Comparison of ENCODE assay signal across 8 cellular contexts in genomic region chr6:34392497-34393190, GRCh38. TPM values are rescaled to one million over a fixed set of nuclear protein-coding genes. Genes with fewer than 3 reads are reported as not detected.
A peak's percentile ranks its signal among the peaks of the same experiment; 100 is the strongest.
DNase-seq lines count a peak whose midpoint lies in the region; TF ChIP-seq lines count a peak whose summit lies in the region.

Gene NUDT3, minus strand, starts transcription at chr6:34392669. Its CDS starts 307 bp downstream, at chr6:34392362.

- H3K36me3 Mint-ChIP-seq in activated T-helper 2 cell treated with anti-CD3 and anti-CD28 coated beads, Interferon-gamma antibody, Interleukin-2, Interleukin-4, amounts not matched to agents 10 μg/mL and 5 μg/mL and 100 μg/mL, durations not matched to agents 14 hours and 24 hours and 36 hours (ENCODE audit: low read depth): peaks cover 7% of the 10 kb centered on the region
- H3K36me3 Mint-ChIP-seq in nephron (ENCODE audit: low read depth): peaks cover 12% of the 10 kb centered on the region
- H3K36me3 Mint-ChIP-seq in stimulated activated naive CD8-positive, alpha-beta T cell treated with anti-CD3 and anti-CD28 coated beads, Interleukin-15, Interleukin-2, amounts not matched to agents 100 ng/mL and 50 ng/mL, for 24 hours (ENCODE audit: low read depth): peaks cover 4% of the 10 kb centered on the region

- TF ChIP-seq CTCF in LNCaP clone FGC (IDR thresholded peaks at IDR 0.05; ENCODE audit: control insufficient read depth, extremely low read depth, insufficient read depth) (peak; percentile 77), RWPE1 (conservative IDR thresholded peaks at IDR 0.05; ENCODE audit: low read depth) (peak; percentile 85), fibroblast of pulmonary artery (IDR thresholded peaks at IDR 0.05; ENCODE audit: low read length, missing control alignments) (peak; percentile 79), nephron (IDR thresholded peaks at IDR 0.05; ENCODE audit: unreplicated experiment in 3 of 3) (peak; percentile 84 to 91 (median 85))

- peaks cover 10% of the 10 kb centered on the region for H3K9me3 Mint-ChIP-seq in activated T-helper 2 cell treated with anti-CD3 and anti-CD28 coated beads, Interferon-gamma antibody, Interleukin-2, Interleukin-4, amounts not matched to agents 10 μg/mL and 5 μg/mL and 100 μg/mL, durations not matched to agents 14 hours and 24 hours and 36 hours
- peaks cover 12% of the 10 kb centered on the region for H3K9me3 Mint-ChIP-seq in nephron
- H3K9me3 Mint-ChIP-seq in stimulated activated naive CD8-positive, alpha-beta T cell treated with anti-CD3 and anti-CD28 coated beads, Interleukin-15, Interleukin-2, amounts not matched to agents 100 ng/mL and 50 ng/mL, for 24 hours: peaks cover 3% of the 10 kb centered on the region

- peak; percentile 98 for DNase-seq in ELF-1 (ENCODE audit: low read depth, low spot score)
- peak; percentile 93 for DNase-seq in H4 (ENCODE audit: low spot score)
- peak; percentile 63 for DNase-seq in LNCaP clone FGC (ENCODE audit: low read depth)
- DNase-seq in RWPE1 (ENCODE audit: low spot score): peak; percentile 90
- DNase-seq in activated T-helper 2 cell treated with anti-CD3 and anti-CD28 coated beads, Interferon-gamma antibody, Interleukin-2, Interleukin-4, amounts not matched to agents 10 μg/mL and 5 μg/mL and 100 μg/mL, durations not matched to agents 14 hours and 24 hours and 36 hours (ENCODE audit: low spot score): peak; percentile 92
- DNase-seq in fibroblast of pulmonary artery (ENCODE audit: low read depth): peak; percentile 95

- intact Hi-C loops in activated T-helper 2 cell treated with anti-CD3 and anti-CD28 coated beads, Interferon-gamma antibody, Interleukin-2, Interleukin-4, amounts not matched to agents 10 μg/mL and 5 μg/mL and 100 μg/mL, durations not matched to agents 14 hours and 24 hours and 36 hours (cut with micrococcal nuclease): loop anchor here (1.0 to 5.0 kb wide), 3 partner anchors 34 to 1115 kb away; partner anchors contain the start of genes B3GALT4, RPS10 and SMIM29

- POLR2A ChIA-PET in RWPE1 (lab: Yijun Ruan, JAX; ENCODE audit: low non-redundant PET): no interaction called here

- peak within 1 kb of the TSS; percentile 66 for H3K4me3 ChIP-seq in LNCaP clone FGC (ENCODE audit: low read depth, low read length)
- peak within 1 kb of the TSS; percentile 66 for H3K4me3 ChIP-seq in fibroblast of pulmonary artery (replicated peaks; ENCODE audit: low read depth, low read length)

- no peaks in the 10 kb centered on the region for H3K27me3 Mint-ChIP-seq in activated T-helper 2 cell treated with anti-CD3 and anti-CD28 coated beads, Interferon-gamma antibody, Interleukin-2, Interleukin-4, amounts not matched to agents 10 μg/mL and 5 μg/mL and 100 μg/mL, durations not matched to agents 14 hours and 24 hours and 36 hours (ENCODE audit: low read depth)
- peaks cover 3% of the 10 kb centered on the region for H3K27me3 Mint-ChIP-seq in nephron (ENCODE audit: low read depth)
- no peaks in the 10 kb centered on the region for H3K27me3 Mint-ChIP-seq in stimulated activated naive CD8-positive, alpha-beta T cell treated with anti-CD3 and anti-CD28 coated beads, Interleukin-15, Interleukin-2, amounts not matched to agents 100 ng/mL and 50 ng/mL, for 24 hours

- H3K4me1 Mint-ChIP-seq in activated T-helper 2 cell treated with anti-CD3 and anti-CD28 coated beads, Interferon-gamma antibody, Interleukin-2, Interleukin-4, amounts not matched to agents 10 μg/mL and 5 μg/mL and 100 μg/mL, durations not matched to agents 14 hours and 24 hours and 36 hours (ENCODE audit: low read depth): peaks cover 6% of the 10 kb centered on the region
- H3K4me1 Mint-ChIP-seq in nephron: peaks cover 19% of the 10 kb centered on the region
- H3K4me1 Mint-ChIP-seq in stimulated activated naive CD8-positive, alpha-beta T cell treated with anti-CD3 and anti-CD28 coated beads, Interleukin-15, Interleukin-2, amounts not matched to agents 100 ng/mL and 50 ng/mL, for 24 hours (ENCODE audit: low read depth): peaks cover 20% of the 10 kb centered on the region

- H3K27ac ChIP-seq in RWPE1: peak within 1 kb of the TSS; percentile 92

- CTCF ChIA-PET in RWPE1 (lab: Yijun Ruan, JAX): interaction anchor here (0.6 to 1.4 kb wide), 8 partner anchors 9 to 1789 kb away, joined by 3 to 5 read pairs (median 3); no protein-coding TSS in a partner anchor

- peak within 1 kb of the TSS; percentile 86 for H3K4me3 Mint-ChIP-seq in activated T-helper 2 cell treated with anti-CD3 and anti-CD28 coated beads, Interferon-gamma antibody, Interleukin-2, Interleukin-4, amounts not matched to agents 10 μg/mL and 5 μg/mL and 100 μg/mL, durations not matched to agents 14 hours and 24 hours and 36 hours (ENCODE audit: low read depth)
- peak within 1 kb of the TSS; percentile 68 to 96 (median 95) for H3K4me3 Mint-ChIP-seq in nephron
- no peak within 1 kb of the TSS for H3K4me3 Mint-ChIP-seq in stimulated activated naive CD8-positive, alpha-beta T cell treated with anti-CD3 and anti-CD28 coated beads, Interleukin-15, Interleukin-2, amounts not matched to agents 100 ng/mL and 50 ng/mL, for 24 hours

- H3K27ac Mint-ChIP-seq in activated T-helper 2 cell treated with anti-CD3 and anti-CD28 coated beads, Interferon-gamma antibody, Interleukin-2, Interleukin-4, amounts not matched to agents 10 μg/mL and 5 μg/mL and 100 μg/mL, durations not matched to agents 14 hours and 24 hours and 36 hours: peak within 1 kb of the TSS; percentile 68
- H3K27ac Mint-ChIP-seq in nephron: peak within 1 kb of the TSS in 2 of 3 experiments; percentile 81 to 95
- peak within 1 kb of the TSS; percentile 93 for H3K27ac Mint-ChIP-seq in stimulated activated naive CD8-positive, alpha-beta T cell treated with anti-CD3 and anti-CD28 coated beads, Interleukin-15, Interleukin-2, amounts not matched to agents 100 ng/mL and 50 ng/mL, for 24 hours

RNA-seq across cellular contexts. Expression of gene NUDT3, which starts in this region (rescaled TPM):
- 8.1 and 11.5 TPM in 2 replicates for total RNA-seq in H4 (2014; rRNA removed; shearing (Covaris generic))
- total RNA-seq in activated T-helper 2 cell treated with anti-CD3 and anti-CD28 coated beads, Interferon-gamma antibody, Interleukin-2, Interleukin-4, amounts not matched to agents 10 μg/mL and 5 μg/mL and 100 μg/mL, durations not matched to agents 14 hours and 24 hours and 36 hours: 21.3 and 21.7 TPM in 2 replicates

Comparison
In these comparisons a context has a peak if more than half of its experiments do, and no peak if none do; other contexts are left out.
1. Peak in every context shown above with its lines: DNase-seq, H3K4me3 ChIP-seq and H3K27ac ChIP-seq.